In the genomic region with DNA sequence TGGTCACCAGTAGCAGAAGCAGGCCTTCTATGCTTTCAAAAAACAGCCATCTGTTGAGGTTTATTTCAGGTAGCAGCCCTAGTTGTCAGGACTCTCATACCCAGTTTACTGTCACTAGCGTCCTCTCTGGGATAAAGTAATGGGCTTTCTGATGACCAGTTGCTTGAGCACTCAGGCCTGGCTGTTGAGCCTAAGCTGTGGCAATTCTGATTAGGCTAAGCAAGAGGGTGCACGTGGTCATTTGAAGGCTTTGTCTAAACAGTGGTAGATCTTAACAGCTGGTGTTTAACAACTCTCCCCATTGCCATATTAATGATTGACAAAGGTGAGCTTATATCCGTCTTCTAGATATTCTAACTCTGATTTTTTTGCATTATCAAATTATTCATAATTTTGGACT, we compare ENCODE assay signal across 38 cellular contexts.
"Had no signal": no experiment of that assay in that cellular context is flagged by ENCODE, and none has a peak within 500 bp of the region (broad histone marks: within the 10 kb centered on the region; RNA-seq: fewer than 3 reads in every experiment).

No MANE protein-coding gene starts in this region.

- H3K4me3 ChIP-seq: ascending aorta, cardiac muscle cell had no signal

- H3K36me3 Mint-ChIP-seq: activated CD8-positive, alpha-beta memory T cell treated with anti-CD3 and anti-CD28 coated beads, Interleukin-2, amount 10 ng/mL, durations not matched to agents 7 days and 5 days; activated naive CD4-positive, alpha-beta T cell treated with anti-CD3 and anti-CD28 coated beads, Interleukin-2, amount 10 ng/mL, durations not matched to agents 7 days and 5 days; activated naive CD4-positive, alpha-beta T cell treated with anti-CD3 and anti-CD28 coated beads, Interleukin-2, amount 50 U/mL, for 24 hours; activated naive CD8-positive, alpha-beta T cell; activated naive CD8-positive, alpha-beta T cell treated with anti-CD3 and anti-CD28 coated beads, Interleukin-2, amount 10 ng/mL, durations not matched to agents 7 days and 5 days; brain had no signal

- H3K27ac Mint-ChIP-seq: activated CD4-positive, alpha-beta memory T cell treated with anti-CD3 and anti-CD28 coated beads, Interleukin-2, amount 10 ng/mL, durations not matched to agents 7 days and 5 days; activated CD4-positive, alpha-beta T cell treated with anti-CD3 and anti-CD28 coated beads for 36 hours; activated CD4-positive, alpha-beta T cell treated with anti-CD3 and anti-CD28 coated beads, Interleukin-2, amount 10 ng/mL, durations not matched to agents 7 days and 5 days; activated CD8-positive, alpha-beta memory T cell treated with anti-CD3 and anti-CD28 coated beads, Interleukin-2, amount 10 ng/mL, durations not matched to agents 7 days and 5 days; activated CD8-positive, alpha-beta T cell treated with anti-CD3 and anti-CD28 coated beads, Interleukin-2, amount 10 ng/mL, durations not matched to agents 7 days and 5 days; activated naive CD4-positive, alpha-beta T cell treated with anti-CD3 and anti-CD28 coated beads, Interleukin-2, amount 10 ng/mL, durations not matched to agents 7 days and 5 days; activated naive CD4-positive, alpha-beta T cell treated with anti-CD3 and anti-CD28 coated beads, Interleukin-2, amount 50 U/mL, for 24 hours; activated naive CD8-positive, alpha-beta T cell; activated naive CD8-positive, alpha-beta T cell treated with anti-CD3 and anti-CD28 coated beads, Interleukin-2, amount 10 ng/mL, durations not matched to agents 7 days and 5 days; activated naive CD8-positive, alpha-beta T cell treated with anti-CD3 and anti-CD28 coated beads, Interleukin-2, amount 50 U/mL, for 24 hours; activated T-cell treated with anti-CD3 and anti-CD28 coated beads, Interleukin-2, amount 50 U/mL, for 24 hours; activated T-helper 2 cell treated with anti-CD3 and anti-CD28 coated beads, Interferon-gamma antibody, Interleukin-2, Interleukin-4, amounts not matched to agents 10 μg/mL and 5 μg/mL and 100 μg/mL, durations not matched to agents 14 hours and 24 hours and 36 hours; brain; T-helper 2 cell treated with Interferon-gamma antibody and Interleukin-4, amounts not matched to agents 5 μg/mL and 100 μg/mL, for 36 hours; WTC11 had no signal

- ATAC-seq: activated CD4-positive, alpha-beta T cell treated with anti-CD3 and anti-CD28 coated beads for 36 hours; activated CD4-positive, CD25-positive, alpha-beta regulatory T cell treated with anti-CD3 and anti-CD28 coated beads, Interleukin-2, amount 50 U/mL, for 24 hours; activated CD8-positive, alpha-beta memory T cell treated with anti-CD3 and anti-CD28 coated beads, Interleukin-2, amount 10 ng/mL, durations not matched to agents 7 days and 5 days; activated CD8-positive, alpha-beta T cell treated with anti-CD3 and anti-CD28 coated beads, Interleukin-2, amount 10 ng/mL, durations not matched to agents 7 days and 5 days; activated naive CD8-positive, alpha-beta T cell treated with anti-CD3 and anti-CD28 coated beads, Interleukin-2, amount 50 U/mL, for 24 hours; WTC11 had no signal

- H3K4me3 Mint-ChIP-seq: activated CD4-positive, alpha-beta memory T cell treated with anti-CD3 and anti-CD28 coated beads, Interleukin-2, amount 10 ng/mL, durations not matched to agents 7 days and 5 days; activated CD4-positive, alpha-beta T cell treated with anti-CD3 and anti-CD28 coated beads for 36 hours; activated CD4-positive, alpha-beta T cell treated with anti-CD3 and anti-CD28 coated beads, Interleukin-2, amount 10 ng/mL, durations not matched to agents 7 days and 5 days; activated CD8-positive, alpha-beta memory T cell treated with anti-CD3 and anti-CD28 coated beads, Interleukin-2, amount 10 ng/mL, durations not matched to agents 7 days and 5 days; activated CD8-positive, alpha-beta T cell treated with anti-CD3 and anti-CD28 coated beads, Interleukin-2, amount 10 ng/mL, durations not matched to agents 7 days and 5 days; activated naive CD4-positive, alpha-beta T cell treated with anti-CD3 and anti-CD28 coated beads, Interleukin-2, amount 10 ng/mL, durations not matched to agents 7 days and 5 days; activated naive CD4-positive, alpha-beta T cell treated with anti-CD3 and anti-CD28 coated beads, Interleukin-2, amount 50 U/mL, for 24 hours; activated naive CD8-positive, alpha-beta T cell; activated naive CD8-positive, alpha-beta T cell treated with anti-CD3 and anti-CD28 coated beads, Interleukin-2, amount 10 ng/mL, durations not matched to agents 7 days and 5 days; activated naive CD8-positive, alpha-beta T cell treated with anti-CD3 and anti-CD28 coated beads, Interleukin-2, amount 50 U/mL, for 24 hours; activated T-cell treated with anti-CD3 and anti-CD28 coated beads, Interleukin-2, amount 50 U/mL, for 24 hours; brain; central memory CD8-positive, alpha-beta T cell; T-helper 2 cell treated with Interferon-gamma antibody and Interleukin-4, amounts not matched to agents 5 μg/mL and 100 μg/mL, for 36 hours; WTC11 had no signal

- H3K9me3 Mint-ChIP-seq: activated CD4-positive, alpha-beta memory T cell treated with anti-CD3 and anti-CD28 coated beads, Interleukin-2, amount 10 ng/mL, durations not matched to agents 7 days and 5 days; activated CD4-positive, alpha-beta T cell treated with anti-CD3 and anti-CD28 coated beads, Interleukin-2, amount 10 ng/mL, durations not matched to agents 7 days and 5 days; activated naive CD4-positive, alpha-beta T cell treated with anti-CD3 and anti-CD28 coated beads, Interleukin-2, amount 10 ng/mL, durations not matched to agents 7 days and 5 days; activated naive CD8-positive, alpha-beta T cell treated with anti-CD3 and anti-CD28 coated beads, Interleukin-2, amount 10 ng/mL, durations not matched to agents 7 days and 5 days; activated naive CD8-positive, alpha-beta T cell treated with anti-CD3 and anti-CD28 coated beads, Interleukin-2, amount 50 U/mL, for 24 hours; activated T-cell treated with anti-CD3 and anti-CD28 coated beads, Interleukin-2, amount 50 U/mL, for 24 hours; activated T-helper 2 cell treated with anti-CD3 and anti-CD28 coated beads, Interferon-gamma antibody, Interleukin-2, Interleukin-4, amounts not matched to agents 10 μg/mL and 5 μg/mL and 100 μg/mL, durations not matched to agents 14 hours and 24 hours and 36 hours; central memory CD8-positive, alpha-beta T cell had no signal

- H3K36me3 ChIP-seq: ascending aorta, cardiac muscle cell had no signal

- H3K27me3 ChIP-seq: ascending aorta, cardiac muscle cell had no signal

- H3K4me1 ChIP-seq: ascending aorta had no signal

- DNase-seq: activated CD4-positive, alpha-beta memory T cell treated with anti-CD3 and anti-CD28 coated beads, Interleukin-2, amount 10 ng/mL, durations not matched to agents 7 days and 5 days; activated CD4-positive, alpha-beta T cell treated with anti-CD3 and anti-CD28 coated beads for 1 hour; activated CD4-positive, alpha-beta T cell treated with anti-CD3 and anti-CD28 coated beads for 36 hours; activated CD4-positive, alpha-beta T cell treated with anti-CD3 and anti-CD28 coated beads for 48 hours; activated CD4-positive, alpha-beta T cell treated with anti-CD3 and anti-CD28 coated beads, Interleukin-2, amount 10 ng/mL, durations not matched to agents 7 days and 5 days; activated CD4-positive, alpha-beta T cell treated with anti-CD3 and anti-CD28 coated beads, Interleukin-2, amount 50 U/mL, for 48 hours; activated CD4-positive, CD25-positive, alpha-beta regulatory T cell; activated CD8-positive, alpha-beta memory T cell treated with anti-CD3 and anti-CD28 coated beads for 24 hours; activated CD8-positive, alpha-beta memory T cell treated with anti-CD3 and anti-CD28 coated beads, Interleukin-2, amount 10 ng/mL, durations not matched to agents 7 days and 5 days; activated CD8-positive, alpha-beta memory T cell treated with anti-CD3 and anti-CD28 coated beads, Interleukin-2, amount 50 U/mL, for 48 hours; activated CD8-positive, alpha-beta T cell treated with anti-CD3 and anti-CD28 coated beads, Interleukin-2, amount 10 ng/mL, durations not matched to agents 7 days and 5 days; activated effector memory CD4-positive, alpha-beta T cell treated with Interleukin-2 at 50 U/mL for 16 hours; activated gamma-delta T cell; activated naive CD4-positive, alpha-beta T cell treated with anti-CD3 and anti-CD28 coated beads, Interleukin-2, amount 10 ng/mL, durations not matched to agents 7 days and 5 days; activated naive CD4-positive, alpha-beta T cell treated with Interleukin-2 at 50 U/mL for 16 hours; activated naive CD8-positive, alpha-beta T cell treated with anti-CD3 and anti-CD28 coated beads, Interleukin-2, amount 10 ng/mL, durations not matched to agents 7 days and 5 days; activated naive CD8-positive, alpha-beta T cell treated with anti-CD3 and anti-CD28 coated beads, Interleukin-2, amount 50 U/mL, for 24 hours; activated T-cell treated with anti-CD3 and anti-CD28 coated beads, Interleukin-2, amount 50 U/mL, for 24 hours; activated T-cell treated with anti-CD3 and anti-CD28 coated beads, Interleukin-2, amount 50 U/mL, for 48 hours; amygdala; anterior cingulate cortex; caudate nucleus; cerebellar nuclear complex; T-helper 2 cell; T-helper 9 cell had no signal

- H3K4me1 Mint-ChIP-seq: activated CD4-positive, alpha-beta memory T cell treated with anti-CD3 and anti-CD28 coated beads, Interleukin-2, amount 10 ng/mL, durations not matched to agents 7 days and 5 days; activated CD4-positive, alpha-beta T cell treated with anti-CD3 and anti-CD28 coated beads for 36 hours; activated CD4-positive, alpha-beta T cell treated with anti-CD3 and anti-CD28 coated beads, Interleukin-2, amount 10 ng/mL, durations not matched to agents 7 days and 5 days; activated CD8-positive, alpha-beta memory T cell treated with anti-CD3 and anti-CD28 coated beads, Interleukin-2, amount 10 ng/mL, durations not matched to agents 7 days and 5 days; activated naive CD4-positive, alpha-beta T cell treated with anti-CD3 and anti-CD28 coated beads, Interleukin-2, amount 10 ng/mL, durations not matched to agents 7 days and 5 days; activated naive CD4-positive, alpha-beta T cell treated with anti-CD3 and anti-CD28 coated beads, Interleukin-2, amount 50 U/mL, for 24 hours; activated naive CD8-positive, alpha-beta T cell treated with anti-CD3 and anti-CD28 coated beads, Interleukin-2, amount 10 ng/mL, durations not matched to agents 7 days and 5 days; activated naive CD8-positive, alpha-beta T cell treated with anti-CD3 and anti-CD28 coated beads, Interleukin-2, amount 50 U/mL, for 24 hours; central memory CD8-positive, alpha-beta T cell had no signal

- H3K27me3 Mint-ChIP-seq: activated naive CD4-positive, alpha-beta T cell treated with anti-CD3 and anti-CD28 coated beads, Interleukin-2, amount 10 ng/mL, durations not matched to agents 7 days and 5 days; activated naive CD4-positive, alpha-beta T cell treated with anti-CD3 and anti-CD28 coated beads, Interleukin-2, amount 50 U/mL, for 24 hours; activated naive CD8-positive, alpha-beta T cell treated with anti-CD3 and anti-CD28 coated beads, Interleukin-2, amount 10 ng/mL, durations not matched to agents 7 days and 5 days; activated naive CD8-positive, alpha-beta T cell treated with anti-CD3 and anti-CD28 coated beads, Interleukin-2, amount 50 U/mL, for 24 hours; activated T-cell treated with anti-CD3 and anti-CD28 coated beads, Interleukin-2, amount 50 U/mL, for 24 hours; brain had no signal

- FAIRE-seq: bronchial epithelial cell, TTC549 had no signal

- H3K9me3 ChIP-seq: ascending aorta had no signal

- H3K27ac ChIP-seq: ascending aorta, cardiac muscle cell, VCaP had no signal
